Comparison of ENCODE assay signal across 25 cellular contexts in genomic region chr2:186523781-186524180, GRCh38. TPM values are rescaled to one million over a fixed set of nuclear protein-coding genes. Genes with fewer than 3 reads are reported as not detected.
A peak's percentile ranks its signal among the peaks of the same experiment; 100 is the strongest.
DNase-seq lines count a peak whose midpoint lies in the region; ATAC-seq and TF ChIP-seq lines count a peak whose summit lies in the region.
"Had no signal": no experiment of that assay in that cellular context is flagged by ENCODE, and none has a peak within 500 bp of the region (broad histone marks: within the 10 kb centered on the region; RNA-seq: fewer than 3 reads in every experiment).

No MANE protein-coding gene starts in this region.

- DNase-seq in GM03348 (ENCODE audit: low spot score) (peak; percentile 42), fibroblast of mammary gland (ENCODE audit: low read depth) (peak; percentile 58), type B pancreatic cell (ENCODE audit: extremely low spot score, unreplicated experiment) (no peak), superior temporal gyrus (ENCODE audit: extremely low spot score) (no peak), osteoblast (ENCODE audit: insufficient read length, low spot score, missing footprints) (no peak), H4 (ENCODE audit: low spot score) (no peak)
- DNase-seq: activated CD4-positive, CD25-positive, alpha-beta regulatory T cell; activated naive CD4-positive, alpha-beta T cell treated with Interleukin-2 at 50 U/mL for 16 hours; activated T-cell treated with anti-CD3 and anti-CD28 coated beads, Interleukin-2, amount 50 U/mL, for 48 hours; body of pancreas; dermis blood vessel endothelial cell; endodermal cell; hypothalamus; left cardiac atrium; NCI-H1048; NCI-H2107; NCI-H345; NCI-H774; RPMI8226; tibial artery had no signal

- peaks cover 29% of the 10 kb centered on the region for H3K4me1 Mint-ChIP-seq in type B pancreatic cell (ENCODE audit: unreplicated experiment)

- peak overlapping the region; percentile 0 for H3K4me3 Mint-ChIP-seq in type B pancreatic cell
- H3K4me3 Mint-ChIP-seq: central memory CD8-positive, alpha-beta T cell; endodermal cell had no signal

- no peaks in the 10 kb centered on the region for H3K27me3 Mint-ChIP-seq in type B pancreatic cell
- H3K27me3 Mint-ChIP-seq: central memory CD8-positive, alpha-beta T cell had no signal

- H3K27ac ChIP-seq in osteoblast (ENCODE audit: low read depth, low read length) = no peak overlapping the region
- H3K27ac ChIP-seq: body of pancreas, C4-2B, tibial artery had no signal

- no peaks in the 10 kb centered on the region for H4K20me1 ChIP-seq in osteoblast (ENCODE audit: insufficient read depth, low read length)

- peaks cover 7% of the 10 kb centered on the region for H3K9me3 Mint-ChIP-seq in type B pancreatic cell
- H3K9me3 Mint-ChIP-seq: central memory CD8-positive, alpha-beta T cell had no signal

- TF ChIP-seq CTCF in fibroblast of mammary gland (conservative IDR thresholded peaks at IDR 0.05; ENCODE audit: control insufficient read depth, insufficient read depth, low read depth, low read length) = no peak
- TF ChIP-seq CTCF in type B pancreatic cell (conservative IDR thresholded peaks at IDR 0.05) = no peak
- no peak for TF ChIP-seq CTCF in osteoblast (IDR thresholded peaks at IDR 0.05; ENCODE audit: extremely low read depth, low read depth, low read length)

- no peaks in the 10 kb centered on the region for H3K9me3 ChIP-seq in osteoblast (ENCODE audit: low read depth, low read length)
- H3K9me3 ChIP-seq: body of pancreas, tibial artery had no signal

- peaks cover 3% of the 10 kb centered on the region for H3K4me1 ChIP-seq in osteoblast (ENCODE audit: insufficient read depth, low read length)
- H3K4me1 ChIP-seq: body of pancreas, tibial artery had no signal

- peak; percentile 76 for ATAC-seq in SK-N-SH treated with all-trans-retinoic acid at 6 μM for 48 hours
- ATAC-seq: body of pancreas, esophagus mucosa, sciatic nerve had no signal

- no peaks in the 10 kb centered on the region for H3K79me2 ChIP-seq in osteoblast (ENCODE audit: insufficient read depth, low read length)

- H3K36me3 ChIP-seq in osteoblast (ENCODE audit: insufficient read depth, low read length) = peaks cover 7% of the 10 kb centered on the region

- H3K4me3 ChIP-seq in fibroblast of mammary gland (ENCODE audit: control insufficient read depth, low read depth, low read length) (no peak overlapping the region), osteoblast (ENCODE audit: insufficient read depth, low read length) (no peak overlapping the region)
- H3K4me3 ChIP-seq: body of pancreas, tibial artery had no signal

- H3K4me2 ChIP-seq in osteoblast (ENCODE audit: insufficient read depth, low read length) = no peak overlapping the region

- H2AFZ ChIP-seq in osteoblast (ENCODE audit: low read length) = no peak overlapping the region

- no peaks in the 10 kb centered on the region for H3K27me3 ChIP-seq in osteoblast (ENCODE audit: insufficient read depth, low read length)
- H3K27me3 ChIP-seq: body of pancreas, tibial artery had no signal

- H3K36me3 Mint-ChIP-seq in type B pancreatic cell = peaks cover 39% of the 10 kb centered on the region

- H3K27ac Mint-ChIP-seq in type B pancreatic cell = peak overlapping the region; percentile 12
- H3K27ac Mint-ChIP-seq: endodermal cell had no signal

TF ChIP-seq in SK-N-SH treated with all-trans-retinoic acid at 6 μM for 48 hours, 23 proteins besides CTCF, POLR2A, EP300 and RAD21:
- TF ChIP-seq ZNF70 (CRISPR knock-in tag; IDR thresholded peaks at IDR 0.05) (no peak), TCF4 (CRISPR knock-in tag; IDR thresholded peaks at IDR 0.05; ENCODE audit: borderline replicate concordance) (peak; percentile 23; the same call in 1 of the 2 replicates)
TF ChIP-seq in SK-N-SH treated with all-trans-retinoic acid at 6 μM for 48 hours: peak in this region for 1.

RNA-seq across cellular contexts. Expression of gene ZC3H15, which starts 37.7 kb away (rescaled TPM):
- total RNA-seq in type B pancreatic cell (ENCODE audit: low replicate concordance) (56.5 and 67.2 TPM in 2 replicates), osteoblast (71.7 and 71.9 TPM in 2 replicates)
- 56.6 and 79.0 TPM in 2 replicates for total RNA-seq in H4 (2014; rRNA removed; shearing (Covaris generic))

Comparison
In these comparisons a context has a peak if more than half of its experiments do, and no peak if none do; other contexts are left out.
1. DNase-seq: peak in GM03348 (single experiment) and fibroblast of mammary gland (single experiment); none in type B pancreatic cell (single experiment), superior temporal gyrus (single experiment), osteoblast (single experiment) and H4 (single experiment).